26 cellular contexts compared by ENCODE assay signal in the genomic region with DNA sequence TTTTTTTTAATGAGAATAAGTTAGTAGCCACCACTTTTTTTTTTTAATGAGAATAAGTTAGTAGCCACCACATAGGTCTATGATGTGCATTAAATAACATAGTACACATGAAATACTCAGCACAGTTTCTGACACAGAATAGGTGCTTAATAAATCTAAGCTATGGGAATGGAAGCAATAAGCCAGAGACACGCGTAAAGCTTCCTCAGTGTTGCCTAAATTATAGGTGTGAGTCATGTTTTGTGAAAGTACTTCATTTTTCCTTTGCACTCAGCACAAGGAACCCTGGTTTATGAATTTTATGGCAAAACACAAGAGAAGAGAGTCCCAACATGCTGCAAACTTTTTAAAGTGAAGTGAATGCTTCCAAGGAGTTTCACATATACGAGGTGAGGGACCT.
A peak's percentile ranks its signal among the peaks of the same experiment; 100 is the strongest.
DNase-seq lines count a peak whose midpoint lies in the region; FAIRE-seq and TF ChIP-seq lines count a peak whose summit lies in the region.
"Had no signal": no experiment of that assay in that cellular context is flagged by ENCODE, and none has a peak within 500 bp of the region (broad histone marks: within the 10 kb centered on the region; RNA-seq: fewer than 3 reads in every experiment).

No MANE protein-coding gene starts in this region.

- peaks cover 0 to 12% of the 10 kb centered on the region in 2 donors for H3K9me3 ChIP-seq in uterus

- intact Hi-C loops in uterus (cut with DNase I; ENCODE audit: low total_unique reads) = no loop called here

- no peaks in the 10 kb centered on the region for H3K36me3 ChIP-seq in uterus
- H3K36me3 ChIP-seq: left ventricle myocardium inferior, upper lobe of right lung had no signal

- in situ Hi-C loops in KBM-7 (cut with MboI; ENCODE audit: low pct_unique_long_range_greater_than_20kb, low sequenced_read_pairs) = no loop called here

- no peak for DNase-seq in HL-60 (ENCODE audit: low read depth in 1 of 2, low spot score in 1 of 2)
- peak; percentile 45 for DNase-seq in NB4 (ENCODE audit: low read depth)
- peak; percentile 13 for DNase-seq in choroid plexus epithelial cell (ENCODE audit: low read depth)
- DNase-seq in uterus = peak in 1 of 2 donors; percentile 22
- no peak for DNase-seq in KBM-7
- DNase-seq in GM12891 (ENCODE audit: insufficient read length, low spot score) = no peak
- no peak for DNase-seq in activated effector memory CD4-positive, alpha-beta T cell treated with Interleukin-2 at 50 U/mL for 16 hours
- DNase-seq in T-helper 1 cell = no peak
- DNase-seq: activated CD4-positive, alpha-beta T cell treated with anti-CD3 and anti-CD28 coated beads, Interleukin-2, amount 50 U/mL, for 4 hours; activated CD8-positive, alpha-beta memory T cell treated with anti-CD3 and anti-CD28 coated beads, Interleukin-2, amount 10 ng/mL, durations not matched to agents 7 days and 5 days; activated T-cell treated with anti-CD3 and anti-CD28 coated beads, Interleukin-2, amount 50 U/mL, for 4 hours; Caco-2; dermis blood vessel endothelial cell; KG1; left ventricle myocardium inferior; NCI-H1048; NCI-H2107; right cardiac atrium; Right ventricle myocardium superior; stimulated activated naive CD4-positive, alpha-beta T cell treated with Interleukin-2 at 50 U/mL for 16 hours; T-helper 2 cell; upper lobe of right lung had no signal

- FAIRE-seq in GM12891 (lab: Jason Lieb, UNC) = no peak
- FAIRE-seq: islet of Langerhans had no signal

- TF ChIP-seq CTCF in HL-60 (IDR thresholded peaks at IDR 0.05; ENCODE audit: insufficient read depth, low read length) = no peak
- no peak for TF ChIP-seq CTCF in NB4 (IDR thresholded peaks at IDR 0.05; ENCODE audit: low read depth, low read length)
- TF ChIP-seq CTCF in choroid plexus epithelial cell (conservative IDR thresholded peaks at IDR 0.05; ENCODE audit: low read depth, low read length) = no peak
- TF ChIP-seq CTCF in uterus (IDR thresholded peaks at IDR 0.05) = no peak

- peaks cover 7 to 20% of the 10 kb centered on the region in 2 donors for H3K4me1 ChIP-seq in uterus
- H3K4me1 ChIP-seq: Caco-2, left ventricle myocardium inferior, upper lobe of right lung had no signal

- no peaks in the 10 kb centered on the region for H3K27me3 ChIP-seq in HL-60 (ENCODE audit: insufficient read depth, poor library complexity, severe bottlenecking)
- H3K27me3 ChIP-seq in uterus = no peaks in the 10 kb centered on the region
- H3K27me3 ChIP-seq: upper lobe of right lung had no signal

- peak overlapping the region; percentile 36; the same call in 1 of the 2 replicates for H3K27ac ChIP-seq in HL-60 (replicated peaks)
- peak overlapping the region; percentile 69 for H3K27ac ChIP-seq in uterus
- H3K27ac ChIP-seq: C4-2B, left ventricle myocardium inferior, upper lobe of right lung had no signal

- H3K4me3 ChIP-seq in HL-60 (replicated peaks; ENCODE audit: insufficient read depth, low read length) (no peak overlapping the region), NB4 (ENCODE audit: low read depth, low read length) (no peak overlapping the region), choroid plexus epithelial cell (ENCODE audit: low read depth, low read length) (no peak overlapping the region), uterus (no peak overlapping the region)
- H3K4me3 ChIP-seq: GM23338, left ventricle myocardium inferior, smooth muscle cell, upper lobe of right lung had no signal

- TF ChIP-seq POLR2A in NB4 (IDR thresholded peaks at IDR 0.05; ENCODE audit: extremely low read depth, insufficient read length) (no peak), uterus (IDR thresholded peaks at IDR 0.05) (no peak), GM12891 (IDR thresholded peaks at IDR 0.05; ENCODE audit: low read depth, low read length) (no peak)

TF ChIP-seq in GM12891, 5 proteins besides CTCF, POLR2A, EP300 and RAD21:
- TF ChIP-seq PAX5 (IDR thresholded peaks at IDR 0.05; ENCODE audit: insufficient read depth, low read length, severe bottlenecking) = no peak
- no peak for TF ChIP-seq POLR2AphosphoS5 (IDR thresholded peaks at IDR 0.05; ENCODE audit: low read depth, low read length)
- no peak for TF ChIP-seq SPI1 (IDR thresholded peaks at IDR 0.05; ENCODE audit: low read depth, low read length)

Comparison
In these comparisons a context has a peak if more than half of its experiments do, and no peak if none do; other contexts are left out.
1. DNase-seq: peak in NB4 (single experiment) and choroid plexus epithelial cell (single experiment); none in HL-60 (0 of 2), KBM-7 (single experiment), GM12891 (single experiment), activated effector memory CD4-positive, alpha-beta T cell treated with Interleukin-2 at 50 U/mL for 16 hours (single experiment) and T-helper 1 cell (0 of 5).